Comparison of ENCODE assay signal across 9 cellular contexts in genomic region chr6:106102967-106103727, GRCh38. TPM values are rescaled to one million over a fixed set of nuclear protein-coding genes. Genes with fewer than 3 reads are reported as not detected.
DNase-seq lines count a peak whose midpoint lies in the region; ATAC-seq and TF ChIP-seq lines count a peak whose summit lies in the region.
"Had no signal": no experiment of that assay in that cellular context is flagged by ENCODE, and none has a peak within 500 bp of the region (broad histone marks: within the 10 kb centered on the region; RNA-seq: fewer than 3 reads in every experiment).

No MANE protein-coding gene starts in this region.

- no peak for ATAC-seq in GM21528 (IDR thresholded peaks at IDR 0.05; ENCODE audit: low FRiP score, unreplicated experiment)

- no peak overlapping the region for H3K27ac Mint-ChIP-seq in activated naive CD4-positive, alpha-beta T cell treated with anti-CD3 and anti-CD28 coated beads for 36 hours
- peak overlapping the region; percentile 97 for H3K27ac Mint-ChIP-seq in activated CD4-positive, alpha-beta memory T cell treated with anti-CD3 and anti-CD28 coated beads, Interleukin-2, amount 10 ng/mL, durations not matched to agents 7 days and 5 days

- intact Hi-C loops in activated naive CD4-positive, alpha-beta T cell treated with anti-CD3 and anti-CD28 coated beads for 36 hours (cut with micrococcal nuclease), result loop anchor here (1.0 kb wide), 6 partner anchors 9 to 203 kb away; no protein-coding TSS in a partner anchor

- no peaks in the 10 kb centered on the region for H3K79me2 ChIP-seq in hepatocyte

- H3K27me3 ChIP-seq in hepatocyte (no peaks in the 10 kb centered on the region), subcutaneous abdominal adipose tissue (ENCODE audit: control insufficient read depth in 5 of 5, insufficient read depth in 4 of 5, low read length in 5 of 5) (peaks cover 0 to 7% (median 0%) of the 10 kb centered on the region in 5 donors)

- TF ChIP-seq CTCF in hepatocyte (IDR thresholded peaks at IDR 0.05; ENCODE audit: poor library complexity), result no peak

- H3K9ac ChIP-seq in subcutaneous abdominal adipose tissue (ENCODE audit: low read length in 5 of 5), result peak overlapping the region in 1 of 5 donors; percentile 44

- H3K36me3 ChIP-seq in hepatocyte (replicated peaks; ENCODE audit: insufficient read depth, low read depth) (no peaks in the 10 kb centered on the region), subcutaneous abdominal adipose tissue (ENCODE audit: control insufficient read depth in 5 of 5, insufficient read depth in 5 of 5, low read length in 5 of 5) (peaks cover 0 to 41% (median 23%) of the 10 kb centered on the region in 5 donors)

- H4K20me1 ChIP-seq in hepatocyte (ENCODE audit: insufficient read depth, poor library complexity, severe bottlenecking), result peaks cover 3% of the 10 kb centered on the region

- DNase-seq in activated naive CD4-positive, alpha-beta T cell treated with anti-CD3 and anti-CD28 coated beads for 36 hours, result no peak
- DNase-seq in activated naive CD4-positive, alpha-beta T cell treated with anti-CD3 and anti-CD28 coated beads, Interleukin-2, amount 50 U/mL, for 16 hours, result no peak
- no peak for DNase-seq in activated CD4-positive, alpha-beta memory T cell treated with anti-CD3 and anti-CD28 coated beads, Interleukin-2, amount 10 ng/mL, durations not matched to agents 7 days and 5 days
- DNase-seq in hepatocyte (ENCODE audit: low spot score) (no peak), RPMI8226 (no peak)
- DNase-seq in NK-92 treated with Interleukin-12 subunit alpha and Interleukin-12 subunit beta, amount 100 ng/mL, for 24 hours (lab: John Stamatoyannopoulos, UW), result no peak
- DNase-seq: NCI-H1105 had no signal

- POLR2A ChIA-PET in activated CD4-positive, alpha-beta memory T cell treated with anti-CD3 and anti-CD28 coated beads, Interleukin-2, amount 10 ng/mL, durations not matched to agents 7 days and 5 days (lab: Charles Lee), result interaction anchor here (0.6 to 11.8 kb wide), 17 partner anchors 9 to 419 kb away, joined by 3 to 241 read pairs (median 25); partner anchors contain the start of gene PRDM1

- CTCF ChIA-PET in activated naive CD4-positive, alpha-beta T cell treated with anti-CD3 and anti-CD28 coated beads for 36 hours (lab: Charles Lee), result interaction anchor here (0.6 kb wide), 1 partner anchor 12 kb away, joined by 3 read pairs; no protein-coding TSS in a partner anchor
- CTCF ChIA-PET in activated CD4-positive, alpha-beta memory T cell treated with anti-CD3 and anti-CD28 coated beads, Interleukin-2, amount 10 ng/mL, durations not matched to agents 7 days and 5 days (lab: Charles Lee), result interaction anchor here (0.8 to 3.1 kb wide), 10 partner anchors 14 to 672 kb away, joined by 3 to 13 read pairs (median 3); no protein-coding TSS in a partner anchor

- H3K4me1 Mint-ChIP-seq in activated naive CD4-positive, alpha-beta T cell treated with anti-CD3 and anti-CD28 coated beads for 36 hours (ENCODE audit: low read depth), result peaks cover 61% of the 10 kb centered on the region
- peaks cover 71% of the 10 kb centered on the region for H3K4me1 Mint-ChIP-seq in activated CD4-positive, alpha-beta memory T cell treated with anti-CD3 and anti-CD28 coated beads, Interleukin-2, amount 10 ng/mL, durations not matched to agents 7 days and 5 days

- H3K4me1 ChIP-seq in hepatocyte (ENCODE audit: insufficient read depth) (peaks cover 11% of the 10 kb centered on the region), subcutaneous abdominal adipose tissue (ENCODE audit: control insufficient read depth in 5 of 5, insufficient read depth in 5 of 5, low read length in 5 of 5) (peaks cover 0 to 26% (median 10%) of the 10 kb centered on the region in 5 donors)

- H3K4me3 ChIP-seq in hepatocyte, result no peak overlapping the region
- peak overlapping the region in 3 of 5 donors; percentile 51 to 57 (median 56) for H3K4me3 ChIP-seq in subcutaneous abdominal adipose tissue (ENCODE audit: low read depth in 1 of 5, low read length in 5 of 5)

- H2AFZ ChIP-seq in hepatocyte, result no peak overlapping the region

- 35% methylated on average over 11 of the region's 11 CpGs for WGBS in hepatocyte (ENCODE audit: low lambda C conversion rate, missing lambda C conversion rate)

- no peaks in the 10 kb centered on the region for H3K9me3 Mint-ChIP-seq in activated naive CD4-positive, alpha-beta T cell treated with anti-CD3 and anti-CD28 coated beads for 36 hours
- no peaks in the 10 kb centered on the region for H3K9me3 Mint-ChIP-seq in activated CD4-positive, alpha-beta memory T cell treated with anti-CD3 and anti-CD28 coated beads, Interleukin-2, amount 10 ng/mL, durations not matched to agents 7 days and 5 days

- H3K36me3 Mint-ChIP-seq in activated naive CD4-positive, alpha-beta T cell treated with anti-CD3 and anti-CD28 coated beads for 36 hours (ENCODE audit: low read depth), result peaks cover 16% of the 10 kb centered on the region
- H3K36me3 Mint-ChIP-seq in activated CD4-positive, alpha-beta memory T cell treated with anti-CD3 and anti-CD28 coated beads, Interleukin-2, amount 10 ng/mL, durations not matched to agents 7 days and 5 days (ENCODE audit: low read depth), result peaks cover 99% of the 10 kb centered on the region

- peak overlapping the region; percentile 37 for H3K4me2 ChIP-seq in hepatocyte

- peak overlapping the region; percentile 20 for H3K4me3 Mint-ChIP-seq in activated naive CD4-positive, alpha-beta T cell treated with anti-CD3 and anti-CD28 coated beads for 36 hours
- peak overlapping the region; percentile 87 for H3K4me3 Mint-ChIP-seq in activated CD4-positive, alpha-beta memory T cell treated with anti-CD3 and anti-CD28 coated beads, Interleukin-2, amount 10 ng/mL, durations not matched to agents 7 days and 5 days

- no peaks in the 10 kb centered on the region for H3K9me2 ChIP-seq in hepatocyte (replicated peaks; ENCODE audit: insufficient read depth)

- H3K9me3 ChIP-seq in hepatocyte (ENCODE audit: low read depth) (no peaks in the 10 kb centered on the region), subcutaneous abdominal adipose tissue (ENCODE audit: control insufficient read depth in 5 of 5, low read length in 5 of 5) (no peaks in the 10 kb centered on the region)

- H3K27ac ChIP-seq in hepatocyte, result no peak overlapping the region
- peak overlapping the region; percentile 55 for H3K27ac ChIP-seq in subcutaneous abdominal adipose tissue (ENCODE audit: low read depth, low read length)

- H3K27me3 Mint-ChIP-seq in activated naive CD4-positive, alpha-beta T cell treated with anti-CD3 and anti-CD28 coated beads for 36 hours (ENCODE audit: low read depth), result peaks cover 4% of the 10 kb centered on the region
- H3K27me3 Mint-ChIP-seq in activated CD4-positive, alpha-beta memory T cell treated with anti-CD3 and anti-CD28 coated beads, Interleukin-2, amount 10 ng/mL, durations not matched to agents 7 days and 5 days, result no peaks in the 10 kb centered on the region

RNA-seq across cellular contexts. Expression of gene PRDM1, which starts 17.0 kb away (rescaled TPM):
- total RNA-seq in activated naive CD4-positive, alpha-beta T cell treated with anti-CD3 and anti-CD28 coated beads for 36 hours, result 1 to 10 TPM; 3.4 to 4.0 TPM
- total RNA-seq in activated CD4-positive, alpha-beta memory T cell treated with anti-CD3 and anti-CD28 coated beads, Interleukin-2, amount 10 ng/mL, durations not matched to agents 7 days and 5 days, result 100 to 1,000 TPM; 112 to 115 TPM
- total RNA-seq in hepatocyte, result 19.1 and 19.3 TPM in 2 replicates
- polyA plus RNA-seq in hepatocyte, result 13.4 and 18.0 TPM in 2 replicates
